Comparison of ENCODE assay signal across 10 cellular contexts in the genomic region with DNA sequence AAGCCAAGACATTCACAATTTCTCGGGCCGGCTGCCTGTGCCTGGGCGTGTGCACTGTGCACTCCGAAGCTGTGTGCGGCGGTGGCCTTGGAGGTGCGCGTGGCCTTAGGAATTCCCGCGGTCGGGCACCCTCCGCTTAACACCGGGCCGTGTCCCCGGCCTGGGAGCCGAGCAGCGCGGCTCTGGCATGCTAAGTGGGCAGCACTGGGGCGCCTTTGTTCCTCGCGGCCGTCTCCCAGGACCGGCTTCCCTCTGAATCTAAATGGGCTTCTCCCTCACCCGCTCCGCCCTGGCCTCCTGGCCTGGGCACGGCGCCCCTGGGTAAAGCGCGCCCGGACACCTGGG. TPM values are rescaled to one million over a fixed set of nuclear protein-coding genes. Genes with fewer than 3 reads are reported as not detected.
DNase-seq lines count a peak whose midpoint lies in the region; ATAC-seq lines count a peak whose summit lies in the region.
"Had no signal": no experiment of that assay in that cellular context is flagged by ENCODE, and none has a peak within 500 bp of the region (broad histone marks: within the 10 kb centered on the region; RNA-seq: fewer than 3 reads in every experiment).

No MANE protein-coding gene starts in this region.

- H3K27me3 ChIP-seq in HAP-1 (ENCODE audit: low read depth) (no peaks in the 10 kb centered on the region), iPS DF 6.9 (ENCODE audit: control insufficient read depth, insufficient read depth, low read length) (peaks cover 2% of the 10 kb centered on the region; the same call in 1 of the 2 replicates), skeletal muscle satellite cell (ENCODE audit: control insufficient read depth, insufficient read depth, low read length) (peaks cover 25% of the 10 kb centered on the region)

- H3K36me3 ChIP-seq in HAP-1 (replicated peaks) (no peaks in the 10 kb centered on the region; the same call in 1 of the 2 replicates), iPS DF 6.9 (ENCODE audit: control insufficient read depth, insufficient read depth, low read length) (no peaks in the 10 kb centered on the region), skeletal muscle satellite cell (ENCODE audit: insufficient read depth, low read length) (no peaks in the 10 kb centered on the region)
- H3K36me3 ChIP-seq: neutrophil had no signal

- H3K27ac ChIP-seq in iPS DF 6.9 (ENCODE audit: low read length) = no peak overlapping the region
- H3K27ac ChIP-seq: neutrophil had no signal

- no CpG with 5 or more reads among the region's 30 CpGs for WGBS in iPS DF 6.9 (ENCODE audit: insufficient coverage, insufficient read length)

- ATAC-seq in HG02588 (IDR thresholded peaks at IDR 0.05; ENCODE audit: unreplicated experiment) = no peak
- ATAC-seq: activated CD8-positive, alpha-beta memory T cell treated with anti-CD3 and anti-CD28 coated beads, Interleukin-2, amount 10 ng/mL, durations not matched to agents 7 days and 5 days had no signal

- peak overlapping the region; percentile 86 for H3K4me2 ChIP-seq in skeletal muscle satellite cell (ENCODE audit: low read length)

- peak; percentile 51 to 73 for DNase-seq in HAP-1 (ENCODE audit: low spot score in 2 of 2)
- DNase-seq in amygdala (lab: John Stamatoyannopoulos, UW) = peak in 49 of 56 donors; percentile 28 to 86 (median 67)
- no peak for DNase-seq in iPS DF 6.9 (ENCODE audit: low read depth, low spot score)
- no peak for DNase-seq in posterior vena cava (ENCODE audit: low spot score)
- no peak for DNase-seq in NCI-H2107 treated with DMSO at 0.1 percent for 48 hours (lab: John Stamatoyannopoulos, UW; ENCODE audit: unreplicated experiment)
- DNase-seq in HuH-7 (ENCODE audit: low spot score) = no peak
- DNase-seq: activated CD8-positive, alpha-beta memory T cell treated with anti-CD3 and anti-CD28 coated beads, Interleukin-2, amount 10 ng/mL, durations not matched to agents 7 days and 5 days had no signal

- H3K9me3 ChIP-seq in HAP-1 = no peaks in the 10 kb centered on the region
- no peaks in the 10 kb centered on the region for H3K9me3 ChIP-seq in iPS DF 6.9 (ENCODE audit: control insufficient read depth, insufficient read depth, low read length)
- no peaks in the 10 kb centered on the region for H3K9me3 ChIP-seq in skeletal muscle satellite cell (replicated peaks; ENCODE audit: low read length)
- H3K9me3 ChIP-seq: neutrophil had no signal

- H3K9ac ChIP-seq in skeletal muscle satellite cell (ENCODE audit: low read depth, low read length) = peak overlapping the region; percentile 75

- H3K4me1 ChIP-seq in HAP-1 = peaks cover 39% of the 10 kb centered on the region
- H3K4me1 ChIP-seq in iPS DF 6.9 (ENCODE audit: control insufficient read depth, insufficient read depth, low read length) = no peaks in the 10 kb centered on the region
- peaks cover 6% of the 10 kb centered on the region for H3K4me1 ChIP-seq in skeletal muscle satellite cell (ENCODE audit: control insufficient read depth, insufficient read depth, low read length)

- H3K4me3 ChIP-seq in HAP-1 = peak overlapping the region; percentile 49
- peak overlapping the region; percentile 70; the same call in 1 of the 2 replicates for H3K4me3 ChIP-seq in iPS DF 6.9 (ENCODE audit: low read length)
- peak overlapping the region; percentile 73 for H3K4me3 ChIP-seq in skeletal muscle satellite cell (ENCODE audit: low read length)

- intact Hi-C loops in posterior vena cava (cut with DNase I) = no loop called here

- in situ Hi-C loops in HAP-1 (cut with MboI; ENCODE audit: low sequenced_read_pairs) = no loop called here

RNA-seq across cellular contexts. Expression of a gene that starts 0.5 kb away (rescaled TPM):
- 0.51 and 2.8 TPM in 2 replicates for total RNA-seq in skeletal muscle satellite cell (2012; rRNA removed)
- total RNA-seq in posterior vena cava = 10 to 100 TPM in 1 of 2 donors, 1 to 10 TPM in 1; 3.7 to 10.1 TPM
- total RNA-seq: activated CD8-positive, alpha-beta memory T cell treated with anti-CD3 and anti-CD28 coated beads, Interleukin-2, amount 10 ng/mL, durations not matched to agents 7 days and 5 days had no signal

Comparison
In these comparisons a context has a peak if more than half of its experiments do, and no peak if none do; other contexts are left out.
1. DNase-seq: peak in HAP-1 (2 of 2) and amygdala (49 of 56); none in iPS DF 6.9 (single experiment), posterior vena cava (single experiment), NCI-H2107 treated with DMSO at 0.1 percent for 48 hours (single experiment) and HuH-7 (single experiment).
2. Peak in every context shown above with its lines, with median percentiles within 50 percentile points of each other: H3K4me3 ChIP-seq.